ENCODE assay signal across 9 cellular contexts in the genomic region with DNA sequence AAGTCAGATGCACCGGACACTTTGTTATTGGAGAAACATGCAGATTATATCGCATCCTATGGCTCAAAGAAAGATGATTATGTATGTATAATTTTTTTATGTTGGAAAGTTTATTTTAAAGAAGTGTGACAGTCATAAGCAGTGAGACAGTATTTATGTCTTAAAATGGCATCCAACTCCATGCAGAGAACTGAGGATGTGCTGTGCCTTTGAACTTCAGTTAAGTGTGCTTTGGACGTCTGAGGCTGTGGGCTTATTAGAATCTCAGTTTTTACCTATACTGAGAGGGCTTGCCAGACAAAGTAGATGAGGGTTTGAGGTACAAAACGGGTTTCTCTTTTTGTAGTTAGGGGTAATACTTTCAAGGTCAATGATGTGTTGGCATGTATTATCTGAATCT. TPM values are rescaled to one million over a fixed set of nuclear protein-coding genes. Genes with fewer than 3 reads are reported as not detected.
A peak's percentile ranks its signal among the peaks of the same experiment; 100 is the strongest.
DNase-seq lines count a peak whose midpoint lies in the region; ATAC-seq and TF ChIP-seq lines count a peak whose summit lies in the region.
"Had no signal": no experiment of that assay in that cellular context is flagged by ENCODE, and none has a peak within 500 bp of the region (broad histone marks: within the 10 kb centered on the region; RNA-seq: fewer than 3 reads in every experiment).

No MANE protein-coding gene starts in this region.

- peak overlapping the region; percentile 93 for H3K4me3 Mint-ChIP-seq in progenitor cell of endocrine pancreas (ENCODE audit: low read depth)

- H3K4me1 Mint-ChIP-seq in progenitor cell of endocrine pancreas (ENCODE audit: low read depth), result peaks cover 39% of the 10 kb centered on the region

- no peaks in the 10 kb centered on the region for H3K9me3 Mint-ChIP-seq in progenitor cell of endocrine pancreas (ENCODE audit: low read depth)

- H3K4me3 ChIP-seq in GM06990 (replicated peaks; ENCODE audit: low read depth, low read length) (peak overlapping the region; percentile 81), RWPE2 (ENCODE audit: severe bottlenecking) (peak overlapping the region; percentile 52), esophagus muscularis mucosa (peak overlapping the region; percentile 68 to 92 (median 78))

- H3K9me3 ChIP-seq in RWPE2 (ENCODE audit: severe bottlenecking) (no peaks in the 10 kb centered on the region), esophagus muscularis mucosa (no peaks in the 10 kb centered on the region)

- H3K4me1 ChIP-seq in RWPE2 (ENCODE audit: insufficient read depth, poor library complexity, severe bottlenecking) (peaks cover 27% of the 10 kb centered on the region), esophagus muscularis mucosa (peaks cover 35 to 58% (median 52%) of the 10 kb centered on the region in 4 donors)

- 25% methylated on average over 4 of the region's 4 CpGs for WGBS in esophagus muscularis mucosa

- no peak for ATAC-seq in RWPE2 (ENCODE audit: low read depth)

- TF ChIP-seq EP300 in esophagus muscularis mucosa (IDR thresholded peaks at IDR 0.05), result no peak

- no peak for TF ChIP-seq POLR2A in esophagus muscularis mucosa (IDR thresholded peaks at IDR 0.05; ENCODE audit: low read depth)

- H3K27ac Mint-ChIP-seq in progenitor cell of endocrine pancreas, result peak overlapping the region; percentile 99

- peaks cover 16% of the 10 kb centered on the region for H3K36me3 Mint-ChIP-seq in progenitor cell of endocrine pancreas (ENCODE audit: insufficient read depth)

- TF ChIP-seq CTCF in GM06990 (IDR thresholded peaks at IDR 0.05; ENCODE audit: insufficient read depth, low read length, poor library complexity, severe bottlenecking) (no peak), RWPE2 (IDR thresholded peaks at IDR 0.05; ENCODE audit: poor library complexity, severe bottlenecking) (no peak), esophagus muscularis mucosa (IDR thresholded peaks at IDR 0.05) (no peak), progenitor cell of endocrine pancreas (IDR thresholded peaks at IDR 0.05; ENCODE audit: unreplicated experiment) (no peak)

- DNase-seq in GM06990 (ENCODE audit: extremely low read depth, insufficient read length), result no peak
- DNase-seq in RWPE2 (ENCODE audit: low spot score), result no peak
- no peak for DNase-seq in esophagus muscularis mucosa (ENCODE audit: extremely low spot score)
- DNase-seq in progenitor cell of endocrine pancreas (ENCODE audit: low spot score, unreplicated experiment), result no peak
- DNase-seq in NCI-H2227 treated with DMSO at 0.1 percent for 48 hours (lab: John Stamatoyannopoulos, UW), result no peak
- DNase-seq in kidney tubule cell (ENCODE audit: low spot score), result no peak
- DNase-seq in SHP77 treated with DMSO at 0.1 percent for 48 hours (lab: John Stamatoyannopoulos, UW), result no peak
- no peak for DNase-seq in stimulated activated CD4-positive, alpha-beta T cell treated with anti-CD3 and anti-CD28 coated beads, Interleukin-2, amount 100 ng/mL, for 24 hours
- DNase-seq: activated CD4-positive, alpha-beta T cell treated with anti-CD3 and anti-CD28 coated beads for 4 hours had no signal

- H3K27me3 Mint-ChIP-seq in progenitor cell of endocrine pancreas, result no peaks in the 10 kb centered on the region

- H3K27ac ChIP-seq in RWPE2 (ENCODE audit: poor library complexity, severe bottlenecking), result peak overlapping the region; percentile 77
- peak overlapping the region in 3 of 4 donors; percentile 82 to 89 (median 86) for H3K27ac ChIP-seq in esophagus muscularis mucosa (replicated peaks in 1 of 4)

- intact Hi-C loops in esophagus muscularis mucosa (cut with DNase I), result loop anchor here (5.0 kb wide), 1 partner anchor 65 kb away; the partner anchor contains the start of gene ACADM

- H3K36me3 ChIP-seq in GM06990 (ENCODE audit: control insufficient read depth, insufficient read depth, low read length) (peaks cover 7% of the 10 kb centered on the region), RWPE2 (ENCODE audit: low read depth) (peaks cover 59% of the 10 kb centered on the region), esophagus muscularis mucosa (peaks cover 9 to 46% (median 25%) of the 10 kb centered on the region in 4 donors)

- H3K27me3 ChIP-seq in GM06990 (replicated peaks; ENCODE audit: control insufficient read depth, insufficient read depth, low read length), result no peaks in the 10 kb centered on the region
- H3K27me3 ChIP-seq in RWPE2 (ENCODE audit: insufficient read depth, poor library complexity, severe bottlenecking), result no peaks in the 10 kb centered on the region
- H3K27me3 ChIP-seq in esophagus muscularis mucosa, result no peaks in the 10 kb centered on the region

RNA-seq across cellular contexts. Expression of gene RABGGTB, which starts 1.5 kb away (rescaled TPM):
- 10 to 100 TPM; 24.3 to 55.2 (median 38.1) TPM for total RNA-seq in esophagus muscularis mucosa
- 86.4 and 98.5 TPM in 2 replicates for total RNA-seq in progenitor cell of endocrine pancreas

RNA-seq across cellular contexts. Expression of gene MSH4, which starts 9.2 kb away (rescaled TPM):
- under 1 TPM; 0.13 to 0.83 (median 0.28) TPM for total RNA-seq in esophagus muscularis mucosa
- 0.55 and 0.57 TPM in 2 replicates for total RNA-seq in progenitor cell of endocrine pancreas
